Comparison of ENCODE assay signal across 8 cellular contexts in genomic region chr11:2912498-2912897, GRCh38. TPM values are rescaled to one million over a fixed set of nuclear protein-coding genes. Genes with fewer than 3 reads are reported as not detected.
DNase-seq lines count a peak whose midpoint lies in the region; ATAC-seq and TF ChIP-seq lines count a peak whose summit lies in the region.

No MANE protein-coding gene starts in this region.

- peaks cover 0 to 28% (median 0%) of the 10 kb centered on the region in 3 donors for H3K36me3 ChIP-seq in Peyer's patch

- peak overlapping the region in 3 of 4 donors; percentile 69 to 94 (median 94) for H3K27ac ChIP-seq in Peyer's patch

- H3K27me3 ChIP-seq in Peyer's patch: no peaks in the 10 kb centered on the region

- DNase-seq in ELR (ENCODE audit: low read depth) (peak; percentile 88), Peyer's patch (peak in 2 of 3 donors; percentile 94 to 95), fibroblast of mammary gland (ENCODE audit: low read depth) (peak; percentile 75), skeletal muscle cell (ENCODE audit: low read depth) (peak; percentile 63)
- no peak for DNase-seq in stimulated activated CD4-positive, alpha-beta T cell treated with anti-CD3 and anti-CD28 coated beads, Interleukin-4, amount 100 ng/mL, for 24 hours

- peak in 1 of 2 donors; percentile 54 for TF ChIP-seq POLR2A in Peyer's patch (IDR thresholded peaks at IDR 0.05)

- ATAC-seq in HG03571 (IDR thresholded peaks at IDR 0.05; ENCODE audit: unreplicated experiment) (no peak), HG03342 (IDR thresholded peaks at IDR 0.05; ENCODE audit: unreplicated experiment) (no peak), HG03520 (IDR thresholded peaks at IDR 0.05; ENCODE audit: unreplicated experiment) (no peak)

- H3K9me3 ChIP-seq in Peyer's patch: no peaks in the 10 kb centered on the region

- H3K4me3 ChIP-seq in Peyer's patch (peak overlapping the region in 2 of 4 donors; percentile 2 to 19), fibroblast of mammary gland (ENCODE audit: control insufficient read depth, low read depth, low read length) (no peak overlapping the region), skeletal muscle cell (ENCODE audit: low read depth, low read length) (no peak overlapping the region)

- TF ChIP-seq CTCF in Peyer's patch (IDR thresholded peaks at IDR 0.05) (peak in 1 of 6 experiments; percentile 6), fibroblast of mammary gland (conservative IDR thresholded peaks at IDR 0.05; ENCODE audit: control insufficient read depth, insufficient read depth, low read depth, low read length) (no peak)

- H3K4me1 ChIP-seq in Peyer's patch: peaks cover 4 to 50% (median 14%) of the 10 kb centered on the region in 4 donors

RNA-seq across cellular contexts. Expression of gene PHLDA2, which starts 16.7 kb away (rescaled TPM):
- total RNA-seq in Peyer's patch: 1 to 10 TPM in 3 of 4 donors, not detected in 1; 4.1 to 6.4 (median 4.9) TPM

RNA-seq across cellular contexts. Expression of gene CDKN1C, which starts 26.9 kb away (rescaled TPM):
- 10 to 100 TPM in 2 of 4 donors, 1 to 10 TPM in 2; 6.1 to 22.3 (median 11.1) TPM for total RNA-seq in Peyer's patch
